ENCODE assay signal across 16 cellular contexts in the genomic region with DNA sequence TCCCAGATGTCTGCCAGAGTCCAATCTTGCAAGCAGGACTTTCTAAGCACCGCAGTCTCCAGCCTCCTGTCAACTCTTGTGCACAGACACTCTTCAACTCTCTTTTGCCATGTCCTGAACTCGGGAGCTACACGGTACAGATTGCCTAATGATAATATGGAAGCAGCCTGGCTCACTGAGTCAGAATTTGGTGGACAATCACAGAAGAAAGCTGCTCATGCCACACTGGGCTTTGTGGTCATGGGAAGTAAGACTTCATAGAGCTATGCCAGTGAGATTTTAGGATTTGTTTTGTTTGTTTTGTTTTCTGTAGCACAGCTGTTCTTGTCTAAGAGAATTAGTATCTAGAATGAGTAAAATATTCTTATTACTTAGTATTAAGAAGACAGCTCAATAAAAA.
A peak's percentile ranks its signal among the peaks of the same experiment; 100 is the strongest.
DNase-seq lines count a peak whose midpoint lies in the region; ATAC-seq and TF ChIP-seq lines count a peak whose summit lies in the region.
"Had no signal": no experiment of that assay in that cellular context is flagged by ENCODE, and none has a peak within 500 bp of the region (broad histone marks: within the 10 kb centered on the region; RNA-seq: fewer than 3 reads in every experiment).

No MANE protein-coding gene starts in this region.

- no peak overlapping the region for H3K27ac Mint-ChIP-seq in chondrocyte (ENCODE audit: unreplicated experiment)
- H3K27ac Mint-ChIP-seq: CD4-positive, alpha-beta T cell; HFFc6 had no signal

- peaks cover 49% of the 10 kb centered on the region for H3K27me3 Mint-ChIP-seq in chondrocyte (ENCODE audit: low read depth)

- no peak for TF ChIP-seq EP300 in SK-N-SH (IDR thresholded peaks at IDR 0.05; ENCODE audit: borderline replicate concordance in 1 of 2, low read depth in 1 of 2, low read length in 1 of 2)

- no peak for TF ChIP-seq RAD21 in SK-N-SH (IDR thresholded peaks at IDR 0.05; ENCODE audit: low read length)

- TF ChIP-seq CTCF in SK-N-SH (IDR thresholded peaks at IDR 0.05) (no peak), chondrocyte (IDR thresholded peaks at IDR 0.05) (no peak)

- no peaks in the 10 kb centered on the region for H3K9me2 ChIP-seq in SK-N-SH

- no peak overlapping the region for H3K4me3 Mint-ChIP-seq in chondrocyte (ENCODE audit: unreplicated experiment)
- H3K4me3 Mint-ChIP-seq: CD4-positive, alpha-beta T cell; HFFc6 had no signal

- H4K20me1 ChIP-seq in SK-N-SH (ENCODE audit: insufficient read depth): no peaks in the 10 kb centered on the region

- peaks cover 53% of the 10 kb centered on the region for H3K27me3 ChIP-seq in SK-N-SH (ENCODE audit: insufficient read depth)

- no peaks in the 10 kb centered on the region for H3K36me3 Mint-ChIP-seq in chondrocyte (ENCODE audit: low read depth)

- no peak overlapping the region for H3K4me3 ChIP-seq in SK-N-SH (ENCODE audit: low read depth in 2 of 2, low read length in 1 of 2)
- H3K4me3 ChIP-seq: A549 had no signal

- DNase-seq in SK-N-SH (no peak), dedifferentiated amniotic fluid mesenchymal stem cell (ENCODE audit: extremely low spot score) (peak; percentile 57), myocyte (ENCODE audit: low read depth) (peak; percentile 60), chondrocyte (ENCODE audit: low spot score) (no peak), NCI-H146 (lab: John Stamatoyannopoulos, UW) (no peak), epidermal melanocyte (ENCODE audit: insufficient read length, low spot score) (no peak)
- DNase-seq: AML-193; Caco-2; CD4-positive, alpha-beta T cell; H7; HFFc6 had no signal

- H3K27ac ChIP-seq in SK-N-SH (ENCODE audit: low read depth in 2 of 2, low read length in 1 of 2): no peak overlapping the region
- H3K27ac ChIP-seq: 22Rv1, A549, C4-2B had no signal

- no peaks in the 10 kb centered on the region for H3K4me1 Mint-ChIP-seq in chondrocyte (ENCODE audit: low read depth)

- no peaks in the 10 kb centered on the region for H3K9me3 Mint-ChIP-seq in chondrocyte (ENCODE audit: low read depth)
- H3K9me3 Mint-ChIP-seq: CD4-positive, alpha-beta T cell; HFFc6 had no signal

- no peak overlapping the region for H2AFZ ChIP-seq in SK-N-SH (ENCODE audit: low read depth)

- no peaks in the 10 kb centered on the region for H3K9me3 ChIP-seq in SK-N-SH
- H3K9me3 ChIP-seq: A549, Caco-2 had no signal

- no peaks in the 10 kb centered on the region for H3F3A ChIP-seq in SK-N-SH (replicated peaks; ENCODE audit: insufficient read depth)

- peak; percentile 31; the same call in 2 of the 3 replicates for ATAC-seq in SK-N-SH treated with all-trans-retinoic acid at 6 μM for 48 hours
- ATAC-seq: A549, HCT116 had no signal

- H3K79me2 ChIP-seq in SK-N-SH (ENCODE audit: insufficient read depth): no peaks in the 10 kb centered on the region

- no peaks in the 10 kb centered on the region for H3K4me1 ChIP-seq in SK-N-SH (ENCODE audit: control insufficient read depth in 1 of 2, insufficient read depth in 2 of 2, low read depth in 1 of 2, low read length in 1 of 2)
- H3K4me1 ChIP-seq: A549, Caco-2 had no signal

- CTCF ChIA-PET in SK-N-SH (lab: Yijun Ruan, JAX): interaction anchor here (0.8 to 1.9 kb wide), 9 partner anchors 9 to 382 kb away, joined by 3 to 11 read pairs (median 4); no protein-coding TSS in a partner anchor

- no peaks in the 10 kb centered on the region for H3K36me3 ChIP-seq in SK-N-SH (replicated peaks in 1 of 2; ENCODE audit: control insufficient read depth in 1 of 2, insufficient read depth in 2 of 2, low read length in 1 of 2)

- H3K4me2 ChIP-seq in SK-N-SH: no peak overlapping the region
- H3K4me2 ChIP-seq: A549 had no signal

- POLR2A ChIA-PET in SK-N-SH (lab: Yijun Ruan, JAX): no interaction called here

- no peak overlapping the region for H3K9ac ChIP-seq in SK-N-SH

- 3% methylated on average over 3 of the region's 3 CpGs for WGBS in SK-N-SH (ENCODE audit: low lambda C conversion rate)

TF ChIP-seq in SK-N-SH treated with all-trans-retinoic acid at 6 μM for 48 hours, 23 proteins besides CTCF, POLR2A, EP300 and RAD21:
- no peak for TF ChIP-seq TOX (CRISPR knock-in tag; IDR thresholded peaks at IDR 0.05; ENCODE audit: borderline replicate concordance)
- no peak for TF ChIP-seq CSDC2 (CRISPR knock-in tag; IDR thresholded peaks at IDR 0.05)
- no peak for TF ChIP-seq GLIS3 (CRISPR knock-in tag; IDR thresholded peaks at IDR 0.05)
- no peak for TF ChIP-seq ZFP30 (CRISPR knock-in tag; IDR thresholded peaks at IDR 0.05)
- TF ChIP-seq PPARA (CRISPR knock-in tag; IDR thresholded peaks at IDR 0.05; ENCODE audit: borderline replicate concordance): no peak
- no peak for TF ChIP-seq ISL1 (CRISPR knock-in tag; IDR thresholded peaks at IDR 0.05)
- no peak for TF ChIP-seq ARNTL (CRISPR knock-in tag; IDR thresholded peaks at IDR 0.05; ENCODE audit: borderline replicate concordance, low read depth)
- no peak for TF ChIP-seq OSR1 (CRISPR knock-in tag; IDR thresholded peaks at IDR 0.05)
- TF ChIP-seq BACH2 (CRISPR knock-in tag; IDR thresholded peaks at IDR 0.05; ENCODE audit: borderline replicate concordance): no peak
- TF ChIP-seq, protein P1, sequence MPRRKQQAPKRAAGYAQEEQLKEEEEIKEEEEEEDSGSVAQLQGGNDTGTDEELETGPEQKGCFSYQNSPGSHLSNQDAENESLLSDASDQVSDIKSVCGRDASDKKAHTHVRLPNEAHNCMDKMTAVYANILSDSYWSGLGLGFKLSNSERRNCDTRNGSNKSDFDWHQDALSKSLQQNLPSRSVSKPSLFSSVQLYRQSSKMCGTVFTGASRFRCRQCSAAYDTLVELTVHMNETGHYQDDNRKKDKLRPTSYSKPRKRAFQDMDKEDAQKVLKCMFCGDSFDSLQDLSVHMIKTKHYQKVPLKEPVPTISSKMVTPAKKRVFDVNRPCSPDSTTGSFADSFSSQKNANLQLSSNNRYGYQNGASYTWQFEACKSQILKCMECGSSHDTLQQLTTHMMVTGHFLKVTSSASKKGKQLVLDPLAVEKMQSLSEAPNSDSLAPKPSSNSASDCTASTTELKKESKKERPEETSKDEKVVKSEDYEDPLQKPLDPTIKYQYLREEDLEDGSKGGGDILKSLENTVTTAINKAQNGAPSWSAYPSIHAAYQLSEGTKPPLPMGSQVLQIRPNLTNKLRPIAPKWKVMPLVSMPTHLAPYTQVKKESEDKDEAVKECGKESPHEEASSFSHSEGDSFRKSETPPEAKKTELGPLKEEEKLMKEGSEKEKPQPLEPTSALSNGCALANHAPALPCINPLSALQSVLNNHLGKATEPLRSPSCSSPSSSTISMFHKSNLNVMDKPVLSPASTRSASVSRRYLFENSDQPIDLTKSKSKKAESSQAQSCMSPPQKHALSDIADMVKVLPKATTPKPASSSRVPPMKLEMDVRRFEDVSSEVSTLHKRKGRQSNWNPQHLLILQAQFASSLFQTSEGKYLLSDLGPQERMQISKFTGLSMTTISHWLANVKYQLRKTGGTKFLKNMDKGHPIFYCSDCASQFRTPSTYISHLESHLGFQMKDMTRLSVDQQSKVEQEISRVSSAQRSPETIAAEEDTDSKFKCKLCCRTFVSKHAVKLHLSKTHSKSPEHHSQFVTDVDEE (CRISPR knock-in tag; IDR thresholded peaks at IDR 0.05): no peak
- no peak for TF ChIP-seq ZNF565 (CRISPR knock-in tag; conservative IDR thresholded peaks at IDR 0.05; ENCODE audit: low read depth)
TF ChIP-seq in SK-N-SH treated with all-trans-retinoic acid at 6 μM for 48 hours: peak in this region for 0.

TF ChIP-seq in SK-N-SH, 30 proteins besides CTCF, POLR2A, EP300 and RAD21:
- TF ChIP-seq FOXJ3 (CRISPR knock-in tag; IDR thresholded peaks at IDR 0.05): no peak
- no peak for TF ChIP-seq MXI1 (IDR thresholded peaks at IDR 0.05; ENCODE audit: low read depth, low read length)
- no peak for TF ChIP-seq YY1 (IDR thresholded peaks at IDR 0.05; ENCODE audit: low read depth)
- TF ChIP-seq, protein P2, sequence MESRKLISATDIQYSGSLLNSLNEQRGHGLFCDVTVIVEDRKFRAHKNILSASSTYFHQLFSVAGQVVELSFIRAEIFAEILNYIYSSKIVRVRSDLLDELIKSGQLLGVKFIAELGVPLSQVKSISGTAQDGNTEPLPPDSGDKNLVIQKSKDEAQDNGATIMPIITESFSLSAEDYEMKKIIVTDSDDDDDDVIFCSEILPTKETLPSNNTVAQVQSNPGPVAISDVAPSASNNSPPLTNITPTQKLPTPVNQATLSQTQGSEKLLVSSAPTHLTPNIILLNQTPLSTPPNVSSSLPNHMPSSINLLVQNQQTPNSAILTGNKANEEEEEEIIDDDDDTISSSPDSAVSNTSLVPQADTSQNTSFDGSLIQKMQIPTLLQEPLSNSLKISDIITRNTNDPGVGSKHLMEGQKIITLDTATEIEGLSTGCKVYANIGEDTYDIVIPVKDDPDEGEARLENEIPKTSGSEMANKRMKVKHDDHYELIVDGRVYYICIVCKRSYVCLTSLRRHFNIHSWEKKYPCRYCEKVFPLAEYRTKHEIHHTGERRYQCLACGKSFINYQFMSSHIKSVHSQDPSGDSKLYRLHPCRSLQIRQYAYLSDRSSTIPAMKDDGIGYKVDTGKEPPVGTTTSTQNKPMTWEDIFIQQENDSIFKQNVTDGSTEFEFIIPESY (IDR thresholded peaks at IDR 0.05; ENCODE audit: borderline replicate concordance, low read depth): no peak
- TF ChIP-seq RXRA (IDR thresholded peaks at IDR 0.05; ENCODE audit: borderline replicate concordance, low read depth): no peak
- no peak for TF ChIP-seq ELF1 (IDR thresholded peaks at IDR 0.05)
- TF ChIP-seq GABPA (IDR thresholded peaks at IDR 0.05; ENCODE audit: low read depth): no peak
- TF ChIP-seq, protein P3, sequence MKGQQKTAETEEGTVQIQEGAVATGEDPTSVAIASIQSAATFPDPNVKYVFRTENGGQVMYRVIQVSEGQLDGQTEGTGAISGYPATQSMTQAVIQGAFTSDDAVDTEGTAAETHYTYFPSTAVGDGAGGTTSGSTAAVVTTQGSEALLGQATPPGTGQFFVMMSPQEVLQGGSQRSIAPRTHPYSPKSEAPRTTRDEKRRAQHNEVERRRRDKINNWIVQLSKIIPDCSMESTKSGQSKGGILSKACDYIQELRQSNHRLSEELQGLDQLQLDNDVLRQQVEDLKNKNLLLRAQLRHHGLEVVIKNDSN (IDR thresholded peaks at IDR 0.05; ENCODE audit: borderline replicate concordance, low read depth): no peak
- no peak for TF ChIP-seq FOSL2 (IDR thresholded peaks at IDR 0.05; ENCODE audit: borderline replicate concordance, low read depth)
- no peak for TF ChIP-seq TAF1 (IDR thresholded peaks at IDR 0.05; ENCODE audit: borderline replicate concordance, low read depth, low read length)
- TF ChIP-seq CHD2 (IDR thresholded peaks at IDR 0.05; ENCODE audit: low read length, partially characterized antibody): no peak

Comparison
In these comparisons a context has a peak if more than half of its experiments do, and no peak if none do; other contexts are left out.
1. DNase-seq: peak in dedifferentiated amniotic fluid mesenchymal stem cell (single experiment) and myocyte (single experiment); none in SK-N-SH (single experiment), chondrocyte (single experiment), NCI-H146 (single experiment) and epidermal melanocyte (single experiment).